ENCODE assay signal across 21 cellular contexts in the genomic region with DNA sequence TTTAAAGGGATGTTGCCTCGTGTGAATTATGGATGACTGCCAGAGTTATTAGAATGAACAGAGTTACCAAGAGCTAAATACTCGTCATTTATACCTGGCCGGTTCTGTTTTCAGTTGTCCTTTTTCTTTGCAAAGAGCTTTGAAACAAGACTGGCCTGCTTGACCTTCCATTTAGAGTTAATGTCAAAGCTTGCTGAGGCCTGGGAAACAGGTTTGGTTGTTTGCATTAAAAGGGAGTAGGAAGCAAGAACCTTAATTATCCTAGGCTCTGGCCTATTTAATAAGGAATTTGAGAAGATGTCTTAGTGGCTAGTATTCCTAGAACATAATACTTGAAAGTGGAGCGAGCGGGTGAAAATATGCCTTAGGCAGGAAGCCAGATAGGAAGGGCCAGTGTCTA.
DNase-seq lines count a peak whose midpoint lies in the region; ATAC-seq and TF ChIP-seq lines count a peak whose summit lies in the region.
"Had no signal": no experiment of that assay in that cellular context is flagged by ENCODE, and none has a peak within 500 bp of the region (broad histone marks: within the 10 kb centered on the region; RNA-seq: fewer than 3 reads in every experiment).

No MANE protein-coding gene starts in this region.

- H3K9me3 Mint-ChIP-seq in nephron: peaks cover 13% of the 10 kb centered on the region
- H3K9me3 Mint-ChIP-seq in type B pancreatic cell: peaks cover 6% of the 10 kb centered on the region

- H3K36me3 Mint-ChIP-seq in nephron (ENCODE audit: low read depth): no peaks in the 10 kb centered on the region
- H3K36me3 Mint-ChIP-seq in type B pancreatic cell: peaks cover 12% of the 10 kb centered on the region

- intact Hi-C loops in esophagus squamous epithelium (cut with DNase I): no loop called here
- intact Hi-C loops in left lung (cut with DNase I): loop anchor here in 1 of 2 donors (10.0 kb wide), 1 partner anchor 231 kb away; a partner anchor contains a TSS

- H3K4me3 Mint-ChIP-seq in nephron (no peak overlapping the region), type B pancreatic cell (peak overlapping the region; percentile 12)
- H3K4me3 Mint-ChIP-seq: brain, nephron progenitor cell had no signal

- H3K27me3 Mint-ChIP-seq in nephron (ENCODE audit: low read depth): peaks cover 10% of the 10 kb centered on the region
- H3K27me3 Mint-ChIP-seq in type B pancreatic cell: peaks cover 9% of the 10 kb centered on the region

- peak; percentile 28 for DNase-seq in SIG-M5 treated with dmso at 0.1 percent for 504 hours (lab: John Stamatoyannopoulos, UW; ENCODE audit: unreplicated experiment)
- DNase-seq in SIG-M5 (lab: John Stamatoyannopoulos, UW): no peak
- no peak for DNase-seq in esophagus squamous epithelium (lab: John Stamatoyannopoulos, UW)
- no peak for DNase-seq in type B pancreatic cell (ENCODE audit: extremely low spot score, unreplicated experiment)
- no peak for DNase-seq in HPDE6-E6E7 (ENCODE audit: extremely low spot score)
- no peak for DNase-seq in left lung
- no peak for DNase-seq in NCI-H82 treated with DMSO at 0.1 percent for 48 hours (lab: John Stamatoyannopoulos, UW; ENCODE audit: unreplicated experiment)
- DNase-seq: activated naive CD4-positive, alpha-beta T cell treated with anti-CD3 and anti-CD28 coated beads, Interleukin-2, amount 50 U/mL, for 16 hours; activated T-cell treated with anti-CD3 and anti-CD28 coated beads for 4 hours; C1 segment of cervical spinal cord; DMS153; NCI-H187 treated with DMSO at 0.1 percent for 48 hours; NCI-H526; nephron progenitor cell; PC-9; testis had no signal

- no peak for TF ChIP-seq POLR2A in esophagus squamous epithelium (IDR thresholded peaks at IDR 0.05)

- H3K36me3 ChIP-seq in esophagus squamous epithelium: no peaks in the 10 kb centered on the region
- H3K36me3 ChIP-seq in left lung: no peaks in the 10 kb centered on the region

- H3K9me3 ChIP-seq in esophagus squamous epithelium: no peaks in the 10 kb centered on the region
- no peaks in the 10 kb centered on the region for H3K9me3 ChIP-seq in left lung
- H3K9me3 ChIP-seq: testis had no signal

- peak overlapping the region in 3 of 4 donors; percentile 54 to 78 (median 76) for H3K27ac ChIP-seq in esophagus squamous epithelium
- H3K27ac ChIP-seq in left lung: peak overlapping the region in 1 of 2 donors; percentile 57
- H3K27ac ChIP-seq: PC-9, testis had no signal

- H3K4me3 ChIP-seq in esophagus squamous epithelium (no peak overlapping the region), left lung (no peak overlapping the region)
- H3K4me3 ChIP-seq: PC-9, testis had no signal

- ATAC-seq in left lung: no peak
- ATAC-seq: HCT116, HepG2, left lobe of liver had no signal

- H3K4me1 ChIP-seq in esophagus squamous epithelium: peaks cover 17 to 58% (median 28%) of the 10 kb centered on the region in 3 donors
- peaks cover 28 to 44% of the 10 kb centered on the region in 2 donors for H3K4me1 ChIP-seq in left lung
- H3K4me1 ChIP-seq: testis had no signal

- 51 to 53% methylated on average over 5 of the region's 5 CpGs for WGBS in esophagus squamous epithelium, 2 donors

- H3K27ac Mint-ChIP-seq in nephron (peak overlapping the region; percentile 82 to 100 (median 87)), type B pancreatic cell (peak overlapping the region; percentile 78)
- H3K27ac Mint-ChIP-seq: nephron progenitor cell had no signal

- H3K4me1 Mint-ChIP-seq in nephron (peaks cover 69% of the 10 kb centered on the region), type B pancreatic cell (ENCODE audit: unreplicated experiment) (peaks cover 58% of the 10 kb centered on the region)

- H3K27me3 ChIP-seq in esophagus squamous epithelium (peaks cover 0 to 7% (median 0%) of the 10 kb centered on the region in 4 donors), left lung (peaks cover 0 to 11% of the 10 kb centered on the region in 2 donors)
- H3K27me3 ChIP-seq: testis had no signal

- TF ChIP-seq CTCF in esophagus squamous epithelium (IDR thresholded peaks at IDR 0.05) (no peak), nephron (IDR thresholded peaks at IDR 0.05; ENCODE audit: unreplicated experiment in 3 of 3) (no peak), type B pancreatic cell (conservative IDR thresholded peaks at IDR 0.05) (no peak), left lung (IDR thresholded peaks at IDR 0.05) (no peak)
